Comparison of ENCODE assay signal across 7 cellular contexts in genomic region chr4:166763018-166763417, GRCh38.
"Had no signal": no experiment of that assay in that cellular context is flagged by ENCODE, and none has a peak within 500 bp of the region (broad histone marks: within the 10 kb centered on the region; RNA-seq: fewer than 3 reads in every experiment).

No MANE protein-coding gene starts in this region.

- DNase-seq: IMR-90, KBM-7, KG1 had no signal

- ATAC-seq: K562 had no signal

- FAIRE-seq: HTR-8/SVneo, K562 had no signal

- H3K36me3 Mint-ChIP-seq: IgD-negative memory B cell had no signal

- H3K4me3 ChIP-seq: K562 had no signal

- H3K27me3 Mint-ChIP-seq: IgD-negative memory B cell had no signal

- H3K27ac ChIP-seq: HL-60 had no signal

- H3K4me1 Mint-ChIP-seq: IgD-negative memory B cell had no signal

- H3K4me3 Mint-ChIP-seq: IgD-negative memory B cell had no signal
